Comparison of ENCODE assay signal across 1 cellular context in genomic region chr11:64720167-64720566, GRCh38.
TF ChIP-seq lines count a peak whose summit lies in the region.

No MANE protein-coding gene starts in this region.

TF ChIP-seq in H1, 55 proteins besides CTCF, POLR2A, EP300 and RAD21:
- TF ChIP-seq EZH2 (IDR thresholded peaks at IDR 0.05; ENCODE audit: low read depth, low read length, severe bottlenecking) (no peak), SIRT6 (IDR thresholded peaks at IDR 0.05; ENCODE audit: low read length) (no peak), GTF2F1 (IDR thresholded peaks at IDR 0.05; ENCODE audit: borderline replicate concordance, low read depth, low read length) (no peak), ATF2 (IDR thresholded peaks at IDR 0.05; ENCODE audit: low read length) (no peak), E2F6 (IDR thresholded peaks at IDR 0.05) (no peak), SP1 (IDR thresholded peaks at IDR 0.05; ENCODE audit: low read depth, low read length) (no peak), KDM5A (IDR thresholded peaks at IDR 0.05; ENCODE audit: low read length) (no peak), GABPA (IDR thresholded peaks at IDR 0.05; ENCODE audit: borderline replicate concordance, insufficient read depth, low read length) (no peak), MAX (IDR thresholded peaks at IDR 0.05) (no peak), RFX5 (IDR thresholded peaks at IDR 0.05; ENCODE audit: borderline replicate concordance, low read depth, low read length) (no peak), RXRA (IDR thresholded peaks at IDR 0.05; ENCODE audit: insufficient read depth, low read depth, low read length) (no peak), BRCA1 (IDR thresholded peaks at IDR 0.05; ENCODE audit: low read depth, low read length) (no peak), HDAC6 (IDR thresholded peaks at IDR 0.05; ENCODE audit: low read depth, low read length) (no peak), SAP30 (IDR thresholded peaks at IDR 0.05; ENCODE audit: insufficient read depth, insufficient replicate concordance, low read length) (no peak), CHD1 (IDR thresholded peaks at IDR 0.05; ENCODE audit: low read depth, low read length) (no peak), TBP (IDR thresholded peaks at IDR 0.05; ENCODE audit: low read depth, low read length) (no peak), RBBP5 (IDR thresholded peaks at IDR 0.05; ENCODE audit: borderline replicate concordance, low read depth, low read length) (no peak), ASH2L (IDR thresholded peaks at IDR 0.05; ENCODE audit: low read length) (no peak)
